ENCODE assay signal across 2 cellular contexts in genomic region chr10:49289480-49289879, GRCh38.
TF ChIP-seq lines count a peak whose summit lies in the region.

No MANE protein-coding gene starts in this region.

TF ChIP-seq in SK-N-SH, 30 proteins besides CTCF, POLR2A, EP300 and RAD21 (continued from another document):
- no peak for TF ChIP-seq RXRA (IDR thresholded peaks at IDR 0.05; ENCODE audit: borderline replicate concordance, low read depth)
- TF ChIP-seq EZH2phosphoT487 (IDR thresholded peaks at IDR 0.05; ENCODE audit: borderline replicate concordance, low read depth), result no peak
- TF ChIP-seq USF1 (IDR thresholded peaks at IDR 0.05; ENCODE audit: borderline replicate concordance, low read depth), result no peak
- no peak for TF ChIP-seq PBX3 (IDR thresholded peaks at IDR 0.05)
- no peak for TF ChIP-seq REST (IDR thresholded peaks at IDR 0.05; ENCODE audit: low read depth, low read length)
- no peak for TF ChIP-seq MXI1 (IDR thresholded peaks at IDR 0.05; ENCODE audit: low read depth, low read length)
- no peak for TF ChIP-seq RCOR1 (IDR thresholded peaks at IDR 0.05; ENCODE audit: low read length)

TF ChIP-seq in SK-N-SH treated with all-trans-retinoic acid at 6 μM for 48 hours, 23 proteins besides CTCF, POLR2A, EP300 and RAD21 (continued from another document):
- TF ChIP-seq CREB5 (CRISPR knock-in tag; IDR thresholded peaks at IDR 0.05; ENCODE audit: low read depth) (no peak), ZFP30 (CRISPR knock-in tag; IDR thresholded peaks at IDR 0.05) (no peak), ZC3H10 (CRISPR knock-in tag; IDR thresholded peaks at IDR 0.05) (no peak), CSRNP3 (CRISPR knock-in tag; IDR thresholded peaks at IDR 0.05) (no peak), ESRRG (CRISPR knock-in tag; IDR thresholded peaks at IDR 0.05) (no peak), OSR1 (CRISPR knock-in tag; IDR thresholded peaks at IDR 0.05) (no peak), GLIS3 (CRISPR knock-in tag; IDR thresholded peaks at IDR 0.05) (no peak)
